21 cellular contexts compared by ENCODE assay signal in the genomic region with DNA sequence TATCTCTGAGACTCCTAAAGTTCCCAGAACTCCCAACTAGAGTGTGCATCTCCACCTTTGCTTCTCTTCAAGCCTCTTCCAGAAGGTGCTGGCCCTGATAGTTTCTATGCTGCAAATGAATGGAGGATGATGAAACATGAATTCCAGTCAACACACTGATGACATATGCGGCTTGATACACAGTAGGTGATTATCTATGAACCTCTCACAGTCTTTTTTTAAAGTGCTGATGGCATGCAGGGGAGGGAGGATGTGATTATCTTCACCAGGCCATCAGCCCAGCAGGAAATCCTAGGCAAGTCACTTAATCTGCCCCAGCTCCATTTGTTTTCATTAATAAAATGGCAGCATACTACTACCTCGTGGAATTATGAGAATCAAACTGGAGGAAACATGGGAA.
"Had no signal": no experiment of that assay in that cellular context is flagged by ENCODE, and none has a peak within 500 bp of the region (broad histone marks: within the 10 kb centered on the region; RNA-seq: fewer than 3 reads in every experiment).

No MANE protein-coding gene starts in this region.

- H3K4me3 ChIP-seq: SJSA1 had no signal

- H3K27ac Mint-ChIP-seq: activated CD8-positive, alpha-beta T cell treated with anti-CD3 and anti-CD28 coated beads for 36 hours; activated naive CD4-positive, alpha-beta T cell treated with anti-CD3 and anti-CD28 coated beads, Interleukin-2, amount 50 U/mL, for 72 hours had no signal

- H3K27ac ChIP-seq: SJSA1, VCaP had no signal

- H3K4me1 ChIP-seq: SJSA1 had no signal

- H3K9me3 ChIP-seq: SJSA1 had no signal

- H3K9me3 Mint-ChIP-seq: activated CD8-positive, alpha-beta T cell treated with anti-CD3 and anti-CD28 coated beads for 36 hours had no signal

- H3K36me3 Mint-ChIP-seq: activated naive CD4-positive, alpha-beta T cell treated with anti-CD3 and anti-CD28 coated beads, Interleukin-2, amount 50 U/mL, for 72 hours had no signal

- ATAC-seq: activated CD8-positive, alpha-beta T cell treated with anti-CD3 and anti-CD28 coated beads for 36 hours; activated naive CD4-positive, alpha-beta T cell treated with anti-CD3 and anti-CD28 coated beads, Interleukin-2, amount 50 U/mL, for 72 hours had no signal

- DNase-seq: activated CD4-positive, CD25-positive, alpha-beta regulatory T cell; activated CD8-positive, alpha-beta memory T cell treated with anti-CD3 and anti-CD28 coated beads, Interleukin-2, amount 50 U/mL, for 4 hours; activated CD8-positive, alpha-beta T cell treated with anti-CD3 and anti-CD28 coated beads for 36 hours; activated effector memory CD4-positive, alpha-beta T cell treated with Interleukin-2 at 50 U/mL for 16 hours; activated naive CD4-positive, alpha-beta T cell treated with Interleukin-2 at 50 U/mL for 16 hours; activated T-cell treated with anti-CD3 and anti-CD28 coated beads, Interleukin-2, amount 50 U/mL, for 1 hour; Kasumi-1; KBM-7; NCI-H1105 treated with DMSO at 0.1 percent for 48 hours; NCI-H146; NCI-H187 treated with DMSO at 0.1 percent for 48 hours; NCI-H2081 treated with DMSO at 0.1 percent for 48 hours; NCI-H226; NCI-H526; NCI-H82; SHP77; T-helper 2 cell; T1000 had no signal

- H3K36me3 ChIP-seq: SJSA1 had no signal

- H3K27me3 ChIP-seq: SJSA1 had no signal

- H3K4me3 Mint-ChIP-seq: activated CD8-positive, alpha-beta T cell treated with anti-CD3 and anti-CD28 coated beads for 36 hours had no signal
